11 cellular contexts compared by ENCODE assay signal in genomic region chr5:177601577-177602457, GRCh38. TPM values are rescaled to one million over a fixed set of nuclear protein-coding genes. Genes with fewer than 3 reads are reported as not detected.
A peak's percentile ranks its signal among the peaks of the same experiment; 100 is the strongest.
DNase-seq lines count a peak whose midpoint lies in the region; ATAC-seq, FAIRE-seq and TF ChIP-seq lines count a peak whose summit lies in the region.
"Had no signal": no experiment of that assay in that cellular context is flagged by ENCODE, and none has a peak within 500 bp of the region (broad histone marks: within the 10 kb centered on the region; RNA-seq: fewer than 3 reads in every experiment).

No MANE protein-coding gene starts in this region.

- H3K27me3 Mint-ChIP-seq in activated CD8-positive, alpha-beta memory T cell treated with anti-CD3 and anti-CD28 coated beads, Interleukin-2, amount 10 ng/mL, durations not matched to agents 7 days and 5 days: no peaks in the 10 kb centered on the region
- H3K27me3 Mint-ChIP-seq: stimulated activated memory B cell treated with anti-CD40 and anti-IgM and Interleukin-4, amounts not matched to agents 10 μg/mL and 1 μg/mL and 100 μg/mL, for 72 hours had no signal

- no peaks in the 10 kb centered on the region for H3K27me3 ChIP-seq in ACC112 (ENCODE audit: insufficient read depth, low read length)
- no peaks in the 10 kb centered on the region for H3K27me3 ChIP-seq in HepG2 (ENCODE audit: control insufficient read depth in 1 of 2, insufficient read depth in 2 of 2, low read length in 2 of 2)
- H3K27me3 ChIP-seq: cardiac muscle cell had no signal

- TF ChIP-seq EP300 in HepG2 (IDR thresholded peaks at IDR 0.05; ENCODE audit: low read depth in 2 of 2, low read length in 2 of 2) (no peak), HepG2 (CRISPR knock-in tag; IDR thresholded peaks at IDR 0.05; ENCODE audit: borderline replicate concordance) (no peak)

- POLR2A ChIA-PET in HepG2 (lab: Yijun Ruan, JAX): no interaction called here

- no peak; a peak in 1 of 4 replicates for TF ChIP-seq POLR2A in HepG2 (IDR thresholded peaks at IDR 0.05; ENCODE audit: insufficient read depth in 1 of 2, low read depth in 2 of 2, low read length in 2 of 2)

- peak overlapping the region; percentile 88 for H3K4me2 ChIP-seq in HepG2 (ENCODE audit: low read depth, low read length)

- no TSS peak for BruUV-seq in HepG2 (replicated peaks; lab: Mats Ljungman, UMichigan)

- peak overlapping the region; percentile 88 for H3K4me3 Mint-ChIP-seq in activated CD8-positive, alpha-beta memory T cell treated with anti-CD3 and anti-CD28 coated beads, Interleukin-2, amount 10 ng/mL, durations not matched to agents 7 days and 5 days

- peak; percentile 57 for FAIRE-seq in HepG2 (lab: Jason Lieb, UNC)

- no peaks in the 10 kb centered on the region for H3K9me3 ChIP-seq in HepG2 (ENCODE audit: low read length)

- peak overlapping the region; percentile 95; the same call in 1 of the 2 replicates for H3K4me3 ChIP-seq in ACC112 (ENCODE audit: low read depth, low read length)
- no peak overlapping the region for H3K4me3 ChIP-seq in GM12864 (ENCODE audit: low read depth, low read length)
- no peak overlapping the region for H3K4me3 ChIP-seq in HepG2 (replicated peaks in 1 of 3; ENCODE audit: insufficient read depth in 1 of 3, low read depth in 2 of 3, low read length in 3 of 3)

- intact Hi-C loops in HepG2 (cut with micrococcal nuclease; ENCODE audit: unreplicated experiment): loop anchor here (1.0 kb wide), 1 partner anchor 41 kb away; no protein-coding TSS in a partner anchor

- H3K9me3 Mint-ChIP-seq in activated CD8-positive, alpha-beta memory T cell treated with anti-CD3 and anti-CD28 coated beads, Interleukin-2, amount 10 ng/mL, durations not matched to agents 7 days and 5 days (ENCODE audit: low read depth): no peaks in the 10 kb centered on the region
- H3K9me3 Mint-ChIP-seq: stimulated activated memory B cell treated with anti-CD40 and anti-IgM and Interleukin-4, amounts not matched to agents 10 μg/mL and 1 μg/mL and 100 μg/mL, for 72 hours had no signal

- H4K20me1 ChIP-seq in HepG2 (ENCODE audit: insufficient read depth, low read length): no peaks in the 10 kb centered on the region

- H2AFZ ChIP-seq in ACC112 (ENCODE audit: low read length, unreplicated experiment) (no peak overlapping the region), HepG2 (ENCODE audit: low read length) (no peak overlapping the region)

- ATAC-seq in activated CD8-positive, alpha-beta memory T cell treated with anti-CD3 and anti-CD28 coated beads, Interleukin-2, amount 10 ng/mL, durations not matched to agents 7 days and 5 days: no peak
- ATAC-seq in HepG2 (peak; percentile 33), HG03439 (IDR thresholded peaks at IDR 0.05; ENCODE audit: unreplicated experiment) (no peak)
- ATAC-seq: stimulated activated memory B cell treated with anti-CD40 and anti-IgM and Interleukin-4, amounts not matched to agents 10 μg/mL and 1 μg/mL and 100 μg/mL, for 72 hours had no signal

- in situ Hi-C loops in HepG2 (cut with HindIII; ENCODE audit: extremely low pct_ligation_motif_present, low pct_unique_long_range_greater_than_20kb): loop anchor here (25.0 kb wide), 1 partner anchor 460 kb away; no protein-coding TSS in a partner anchor

- H3K4me1 ChIP-seq in ACC112 (ENCODE audit: control insufficient read depth, insufficient read depth, low read length, unreplicated experiment) (peaks cover 6% of the 10 kb centered on the region), HepG2 (ENCODE audit: insufficient read depth, low read length) (peaks cover 27% of the 10 kb centered on the region)

- DNase-seq in GM12864 (ENCODE audit: low read depth) (no peak), HepG2 (ENCODE audit: low spot score) (peak; percentile 41), NCI-H1105 (lab: John Stamatoyannopoulos, UW) (no peak), MV-4-11 (lab: John Stamatoyannopoulos, UW) (no peak), GM03348 (ENCODE audit: low spot score) (no peak)
- DNase-seq in activated CD8-positive, alpha-beta memory T cell treated with anti-CD3 and anti-CD28 coated beads, Interleukin-2, amount 10 ng/mL, durations not matched to agents 7 days and 5 days: peak; percentile 40
- DNase-seq: GF-D8 had no signal

- 92% methylated on average over 12 of the region's 13 CpGs for WGBS in HepG2 (ENCODE audit: low lambda C conversion rate)

- H3K36me3 ChIP-seq in ACC112 (ENCODE audit: insufficient read depth, low read length): peaks cover under 1% of the 10 kb centered on the region; the same call in 1 of the 2 replicates
- no peaks in the 10 kb centered on the region; a peak in 2 of 5 replicates for H3K36me3 ChIP-seq in HepG2 (replicated peaks in 1 of 2; ENCODE audit: control insufficient read depth in 1 of 2, insufficient read depth in 2 of 2, low read length in 2 of 2)
- H3K36me3 ChIP-seq: cardiac muscle cell had no signal

- peaks cover 24% of the 10 kb centered on the region for H3K4me1 Mint-ChIP-seq in activated CD8-positive, alpha-beta memory T cell treated with anti-CD3 and anti-CD28 coated beads, Interleukin-2, amount 10 ng/mL, durations not matched to agents 7 days and 5 days

- peak; percentile 17 for TF ChIP-seq CTCF in GM12864 (IDR thresholded peaks at IDR 0.05; ENCODE audit: low read depth, low read length, missing control alignments)
- TF ChIP-seq CTCF in HepG2 (CRISPR knock-in tag; IDR thresholded peaks at IDR 0.05): peak; percentile 59

- no peak overlapping the region for H3K27ac ChIP-seq in ACC112 (ENCODE audit: low read depth, low read length)
- no peak overlapping the region for H3K27ac ChIP-seq in HepG2 (ENCODE audit: extremely low read length, insufficient read depth, low read length)
- H3K27ac ChIP-seq: cardiac muscle cell had no signal

- H3K79me2 ChIP-seq in ACC112 (ENCODE audit: control insufficient read depth, insufficient read depth, low read length, unreplicated experiment) (peaks cover 15% of the 10 kb centered on the region), HepG2 (ENCODE audit: insufficient read depth, low read length) (peaks cover 5% of the 10 kb centered on the region)

- peak; percentile 59 for TF ChIP-seq RAD21 in HepG2 (CRISPR knock-in tag; IDR thresholded peaks at IDR 0.05)

- CTCF ChIA-PET in activated CD8-positive, alpha-beta memory T cell treated with anti-CD3 and anti-CD28 coated beads, Interleukin-2, amount 10 ng/mL, durations not matched to agents 7 days and 5 days (lab: Charles Lee): no interaction called here
- CTCF ChIA-PET in HepG2 (lab: Yijun Ruan, JAX; ENCODE audit: low intra/inter-chr PET ratio, low total read pairs): interaction anchor here (1.3 kb wide), 1 partner anchor 101 kb away, joined by 3 read pairs; no protein-coding TSS in a partner anchor

- H3K9ac ChIP-seq in HepG2 (ENCODE audit: insufficient read depth, low read depth, low read length): peak overlapping the region; percentile 82

- H3K27ac Mint-ChIP-seq in activated CD8-positive, alpha-beta memory T cell treated with anti-CD3 and anti-CD28 coated beads, Interleukin-2, amount 10 ng/mL, durations not matched to agents 7 days and 5 days: no peak overlapping the region

- H3K36me3 Mint-ChIP-seq in activated CD8-positive, alpha-beta memory T cell treated with anti-CD3 and anti-CD28 coated beads, Interleukin-2, amount 10 ng/mL, durations not matched to agents 7 days and 5 days: peaks cover 4% of the 10 kb centered on the region

RNA-seq across cellular contexts. Expression of gene B4GALT7, which starts 1.9 kb away (rescaled TPM):
- total RNA-seq in activated CD8-positive, alpha-beta memory T cell treated with anti-CD3 and anti-CD28 coated beads, Interleukin-2, amount 10 ng/mL, durations not matched to agents 7 days and 5 days: 10 to 100 TPM; 16.8 to 17.2 TPM
- total RNA-seq in HepG2 (2016; rRNA removed; fragmentation: Illumina TruSeq; extraction: Trizol): 12.7 and 20.5 TPM in 2 replicates
- total RNA-seq in HepG2 (2016; cell fraction: cytosol; rRNA removed; fragmentation: Illumina TruSeq; extraction: Trizol; ENCODE audit: low read depth): 30.8 and 33.3 TPM in 2 replicates
- 10.2 and 20.6 TPM in 2 replicates for total RNA-seq in HepG2 (2016; cell fraction: insoluble cytoplasmic fraction; rRNA removed; fragmentation: Illumina TruSeq; extraction: Trizol)
- total RNA-seq in HepG2 (2016; cell fraction: membrane; rRNA removed; fragmentation: Illumina TruSeq; extraction: Trizol): 41.1 and 48.6 TPM in 2 replicates
- 14.0 and 14.7 TPM in 2 replicates for total RNA-seq in HepG2 (2016; cell fraction: nucleus; rRNA removed; fragmentation: Illumina TruSeq; extraction: Trizol)
- polyA plus RNA-seq in HepG2 (2011; rRNA removed): 16.4 and 22.3 TPM in 2 replicates
- 17.5 and 28.4 TPM in 2 replicates for polyA plus RNA-seq in HepG2 (2011; cell fraction: cytosol; rRNA removed)
- polyA plus RNA-seq in HepG2 (2011; cell fraction: nucleus; rRNA removed): 28.2 and 30.7 TPM in 2 replicates
- 10.0 and 12.5 TPM in 2 replicates for polyA plus RNA-seq in HepG2 (2012)
- polyA plus RNA-seq in HepG2 (2016; cell fraction: cytosol; fragmentation: Illumina TruSeq; extraction: Trizol; ENCODE audit: low read depth): 38.6 and 42.4 TPM in 2 replicates
- 10.2 and 11.7 TPM in 2 replicates for polyA plus RNA-seq in HepG2 (2016; cell fraction: insoluble cytoplasmic fraction; fragmentation: Illumina TruSeq; extraction: Trizol; ENCODE audit: low read depth)
- polyA plus RNA-seq in HepG2 (2016; cell fraction: membrane; fragmentation: Illumina TruSeq; extraction: Trizol; ENCODE audit: low read depth): 38.8 and 38.9 TPM in 2 replicates
- 24.9 and 27.8 TPM in 2 replicates for polyA plus RNA-seq in HepG2 (2016; cell fraction: nucleus; fragmentation: Illumina TruSeq; extraction: Trizol; ENCODE audit: insufficient read depth, low read depth)
- polyA minus RNA-seq in HepG2 (2011; rRNA and poly(A)+ RNA removed; ENCODE audit: low replicate concordance): 21.7 and 33.1 TPM in 2 replicates
- polyA minus RNA-seq in HepG2 (2011; cell fraction: cytosol; rRNA and poly(A)+ RNA removed): 8.7 and 10.7 TPM in 2 replicates
- 15.4 and 16.4 TPM in 2 replicates for polyA minus RNA-seq in HepG2 (2011; cell fraction: nucleus; rRNA and poly(A)+ RNA removed)

RNA-seq across cellular contexts. Expression of gene TMED9, which starts 9.8 kb away (rescaled TPM):
- total RNA-seq in activated CD8-positive, alpha-beta memory T cell treated with anti-CD3 and anti-CD28 coated beads, Interleukin-2, amount 10 ng/mL, durations not matched to agents 7 days and 5 days: 100 to 1,000 TPM in 1 of 2 experiments, 10 to 100 TPM in 1; 99.9 to 111 TPM
- total RNA-seq in HepG2 (2016; rRNA removed; fragmentation: Illumina TruSeq; extraction: Trizol): 92.1 and 161 TPM in 2 replicates
- total RNA-seq in HepG2 (2016; cell fraction: cytosol; rRNA removed; fragmentation: Illumina TruSeq; extraction: Trizol; ENCODE audit: low read depth): 17.9 and 19.9 TPM in 2 replicates
- total RNA-seq in HepG2 (2016; cell fraction: insoluble cytoplasmic fraction; rRNA removed; fragmentation: Illumina TruSeq; extraction: Trizol): 95.3 and 167 TPM in 2 replicates
- total RNA-seq in HepG2 (2016; cell fraction: membrane; rRNA removed; fragmentation: Illumina TruSeq; extraction: Trizol): 31.2 and 33.3 TPM in 2 replicates
- total RNA-seq in HepG2 (2016; cell fraction: nucleus; rRNA removed; fragmentation: Illumina TruSeq; extraction: Trizol): 146 and 166 TPM in 2 replicates
- 336 and 350 TPM in 2 replicates for polyA plus RNA-seq in HepG2 (2011; rRNA removed)
- 325 and 399 TPM in 2 replicates for polyA plus RNA-seq in HepG2 (2011; cell fraction: cytosol; rRNA removed)
- polyA plus RNA-seq in HepG2 (2011; cell fraction: nucleus; rRNA removed): 117 and 142 TPM in 2 replicates
- 178 and 218 TPM in 2 replicates for polyA plus RNA-seq in HepG2 (2012)
- 22.9 and 25.6 TPM in 2 replicates for polyA plus RNA-seq in HepG2 (2016; cell fraction: cytosol; fragmentation: Illumina TruSeq; extraction: Trizol; ENCODE audit: low read depth)
- 127 and 128 TPM in 2 replicates for polyA plus RNA-seq in HepG2 (2016; cell fraction: insoluble cytoplasmic fraction; fragmentation: Illumina TruSeq; extraction: Trizol; ENCODE audit: low read depth)
- 35.4 and 42.5 TPM in 2 replicates for polyA plus RNA-seq in HepG2 (2016; cell fraction: membrane; fragmentation: Illumina TruSeq; extraction: Trizol; ENCODE audit: low read depth)
- polyA plus RNA-seq in HepG2 (2016; cell fraction: nucleus; fragmentation: Illumina TruSeq; extraction: Trizol; ENCODE audit: insufficient read depth, low read depth): 348 and 359 TPM in 2 replicates
- 179 and 310 TPM in 2 replicates for polyA minus RNA-seq in HepG2 (2011; rRNA and poly(A)+ RNA removed; ENCODE audit: low replicate concordance)
- polyA minus RNA-seq in HepG2 (2011; cell fraction: cytosol; rRNA and poly(A)+ RNA removed): 92.6 and 98.1 TPM in 2 replicates
- polyA minus RNA-seq in HepG2 (2011; cell fraction: nucleus; rRNA and poly(A)+ RNA removed): 66.8 and 67.1 TPM in 2 replicates

RNA-seq across cellular contexts. Expression of gene FAM193B, which starts 47.5 kb away (rescaled TPM):
- 100 to 1,000 TPM in 1 of 2 experiments, 10 to 100 TPM in 1; 77.5 to 116 TPM for total RNA-seq in activated CD8-positive, alpha-beta memory T cell treated with anti-CD3 and anti-CD28 coated beads, Interleukin-2, amount 10 ng/mL, durations not matched to agents 7 days and 5 days
- 6.4 and 21.2 TPM in 2 replicates for total RNA-seq in HepG2 (2016; rRNA removed; fragmentation: Illumina TruSeq; extraction: Trizol)
- 25.5 and 27.8 TPM in 2 replicates for total RNA-seq in HepG2 (2016; cell fraction: cytosol; rRNA removed; fragmentation: Illumina TruSeq; extraction: Trizol; ENCODE audit: low read depth)
- 7.4 and 21.9 TPM in 2 replicates for total RNA-seq in HepG2 (2016; cell fraction: insoluble cytoplasmic fraction; rRNA removed; fragmentation: Illumina TruSeq; extraction: Trizol)
- 15.5 and 19.0 TPM in 2 replicates for total RNA-seq in HepG2 (2016; cell fraction: membrane; rRNA removed; fragmentation: Illumina TruSeq; extraction: Trizol)
- 20.2 and 30.4 TPM in 2 replicates for total RNA-seq in HepG2 (2016; cell fraction: nucleus; rRNA removed; fragmentation: Illumina TruSeq; extraction: Trizol)
- 40.9 and 42.5 TPM in 2 replicates for polyA plus RNA-seq in HepG2 (2011; rRNA removed)
- polyA plus RNA-seq in HepG2 (2011; cell fraction: cytosol; rRNA removed): 9.5 and 15.2 TPM in 2 replicates
- 123 and 139 TPM in 2 replicates for polyA plus RNA-seq in HepG2 (2011; cell fraction: nucleus; rRNA removed)
- 23.0 and 27.4 TPM in 2 replicates for polyA plus RNA-seq in HepG2 (2012)
- polyA plus RNA-seq in HepG2 (2016; cell fraction: cytosol; fragmentation: Illumina TruSeq; extraction: Trizol; ENCODE audit: low read depth): 5.1 and 5.6 TPM in 2 replicates
- 11.6 and 13.7 TPM in 2 replicates for polyA plus RNA-seq in HepG2 (2016; cell fraction: insoluble cytoplasmic fraction; fragmentation: Illumina TruSeq; extraction: Trizol; ENCODE audit: low read depth)
- 9.2 and 10.8 TPM in 2 replicates for polyA plus RNA-seq in HepG2 (2016; cell fraction: membrane; fragmentation: Illumina TruSeq; extraction: Trizol; ENCODE audit: low read depth)
- polyA plus RNA-seq in HepG2 (2016; cell fraction: nucleus; fragmentation: Illumina TruSeq; extraction: Trizol; ENCODE audit: insufficient read depth, low read depth): 87.5 and 114 TPM in 2 replicates
- polyA minus RNA-seq in HepG2 (2011; rRNA and poly(A)+ RNA removed; ENCODE audit: low replicate concordance): 19.8 and 23.5 TPM in 2 replicates
- polyA minus RNA-seq in HepG2 (2011; cell fraction: cytosol; rRNA and poly(A)+ RNA removed): 8.1 and 15.7 TPM in 2 replicates
- polyA minus RNA-seq in HepG2 (2011; cell fraction: nucleus; rRNA and poly(A)+ RNA removed): 24.2 and 37.9 TPM in 2 replicates

Comparison
In these comparisons a context has a peak if more than half of its experiments do, and no peak if none do; other contexts are left out.
1. DNase-seq: peak in activated CD8-positive, alpha-beta memory T cell treated with anti-CD3 and anti-CD28 coated beads, Interleukin-2, amount 10 ng/mL, durations not matched to agents 7 days and 5 days (single experiment) and HepG2 (single experiment); none in GM12864 (single experiment), NCI-H1105 (single experiment), MV-4-11 (single experiment) and GM03348 (single experiment).